In genomic region chr3:1092061-1092460, GRCh38 we compare ENCODE assay signal across 16 cellular contexts. TPM values are rescaled to one million over a fixed set of nuclear protein-coding genes. Genes with fewer than 3 reads are reported as not detected.
DNase-seq lines count a peak whose midpoint lies in the region; TF ChIP-seq lines count a peak whose summit lies in the region.
"Had no signal": no experiment of that assay in that cellular context is flagged by ENCODE, and none has a peak within 500 bp of the region (broad histone marks: within the 10 kb centered on the region; RNA-seq: fewer than 3 reads in every experiment).

No MANE protein-coding gene starts in this region.

- DNase-seq in astrocyte of the hippocampus (ENCODE audit: low read depth, low spot score) (peak; percentile 19), medulla oblongata (ENCODE audit: extremely low spot score) (peak; percentile 19), osteocyte (ENCODE audit: extremely low spot score, unreplicated experiment) (no peak), nephron progenitor cell (no peak), NCI-H82 (lab: John Stamatoyannopoulos, UW) (no peak), NCI-H1092 treated with DMSO at 0.1 percent for 48 hours (lab: John Stamatoyannopoulos, UW) (no peak), superior temporal gyrus (ENCODE audit: extremely low spot score) (no peak)
- DNase-seq: CD4-positive, alpha-beta T cell; DND-41; GF-D8; GOT3; KBM-7; NCI-H1048; NCI-H748 treated with DMSO at 0.1 percent for 48 hours; Peyer's patch; Right ventricle myocardium superior had no signal

- H3K36me3 Mint-ChIP-seq in osteocyte (ENCODE audit: unreplicated experiment) (peaks cover 10% of the 10 kb centered on the region), nephron progenitor cell (ENCODE audit: low read depth) (no peaks in the 10 kb centered on the region)

- no peaks in the 10 kb centered on the region for H3K27me3 Mint-ChIP-seq in osteocyte (ENCODE audit: unreplicated experiment)
- peaks cover 8% of the 10 kb centered on the region for H3K27me3 Mint-ChIP-seq in nephron progenitor cell (ENCODE audit: low read depth, poor library complexity)
- H3K27me3 Mint-ChIP-seq: CD4-positive, alpha-beta T cell had no signal

- TF ChIP-seq CTCF in osteocyte (IDR thresholded peaks at IDR 0.05) (no peak), nephron progenitor cell (IDR thresholded peaks at IDR 0.05) (no peak)

- peak overlapping the region; percentile 82 for H3K4me3 Mint-ChIP-seq in osteocyte (ENCODE audit: unreplicated experiment)
- H3K4me3 Mint-ChIP-seq in nephron progenitor cell = no peak overlapping the region
- H3K4me3 Mint-ChIP-seq: CD4-positive, alpha-beta T cell had no signal

- H3K27ac Mint-ChIP-seq in osteocyte (ENCODE audit: unreplicated experiment) (peak overlapping the region; percentile 78), nephron progenitor cell (no peak overlapping the region)
- H3K27ac Mint-ChIP-seq: CD4-positive, alpha-beta T cell had no signal

- H3K9me3 Mint-ChIP-seq in osteocyte (ENCODE audit: unreplicated experiment) (peaks cover 12% of the 10 kb centered on the region), nephron progenitor cell (no peaks in the 10 kb centered on the region)

- H3K4me1 Mint-ChIP-seq in osteocyte (ENCODE audit: unreplicated experiment) = peaks cover 57% of the 10 kb centered on the region
- H3K4me1 Mint-ChIP-seq in nephron progenitor cell = peaks cover 20% of the 10 kb centered on the region

RNA-seq across cellular contexts. Expression of gene CNTN6, which starts 0.8 kb away (rescaled TPM):
- 27.5 and 28.8 TPM in 2 replicates for total RNA-seq in osteocyte
- total RNA-seq: CD4-positive, alpha-beta T cell; Right ventricle myocardium superior had no signal

Comparison
In these comparisons a context has a peak if more than half of its experiments do, and no peak if none do; other contexts are left out.
1. DNase-seq: peak in astrocyte of the hippocampus (single experiment) and medulla oblongata (single experiment); none in osteocyte (single experiment), nephron progenitor cell (single experiment), NCI-H82 (single experiment), NCI-H1092 treated with DMSO at 0.1 percent for 48 hours (single experiment) and superior temporal gyrus (single experiment).